13 cellular contexts compared by ENCODE assay signal in the genomic region with DNA sequence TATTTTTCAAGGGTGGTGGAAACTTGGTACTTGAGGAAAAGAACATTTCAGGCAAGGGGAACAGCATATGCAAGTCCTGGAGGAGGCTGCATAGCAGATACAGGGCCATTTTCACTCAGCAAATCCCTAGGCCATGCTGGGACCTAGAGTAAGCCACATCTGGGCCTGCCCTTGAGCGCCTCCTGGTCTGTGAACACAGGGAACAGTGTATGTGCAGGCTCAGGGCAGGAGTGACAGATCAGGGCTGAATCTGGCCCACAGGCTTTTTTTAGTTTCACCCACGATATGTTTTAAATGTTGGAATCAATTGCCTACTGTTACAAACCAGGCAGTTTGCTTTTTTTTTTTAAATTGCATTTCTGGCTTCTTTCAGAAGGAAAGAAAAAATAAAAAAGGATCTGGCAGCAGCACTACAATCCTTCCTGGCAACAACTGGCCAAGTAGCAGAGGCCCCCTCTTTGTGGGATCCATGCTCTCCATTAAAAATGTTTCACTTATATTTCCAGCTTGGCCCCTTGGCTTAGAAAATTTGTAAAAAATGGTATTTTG. TPM values are rescaled to one million over a fixed set of nuclear protein-coding genes. Genes with fewer than 3 reads are reported as not detected.
DNase-seq lines count a peak whose midpoint lies in the region; TF ChIP-seq lines count a peak whose summit lies in the region.
"Had no signal": no experiment of that assay in that cellular context is flagged by ENCODE, and none has a peak within 500 bp of the region (broad histone marks: within the 10 kb centered on the region; RNA-seq: fewer than 3 reads in every experiment).

No MANE protein-coding gene starts in this region.

- WGBS in testis, 2 donors: 63 to 75% methylated on average over 2 of the region's 2 CpGs

- TF ChIP-seq POLR2A in testis (IDR thresholded peaks at IDR 0.05): no peak

- H3K27me3 ChIP-seq in testis: no peaks in the 10 kb centered on the region
- H3K27me3 ChIP-seq: thyroid gland had no signal

- peaks cover 4% of the 10 kb centered on the region for H3K4me1 ChIP-seq in testis

- H3K4me3 Mint-ChIP-seq in activated CD4-positive, alpha-beta T cell treated with anti-CD3 and anti-CD28 coated beads, Interleukin-2, amount 10 ng/mL, durations not matched to agents 24 days and 14 days: peak overlapping the region; percentile 81

- H3K27ac ChIP-seq in testis: no peak overlapping the region
- H3K27ac ChIP-seq: esophagus squamous epithelium, thyroid gland had no signal

- H3K4me3 ChIP-seq in choroid plexus epithelial cell (ENCODE audit: low read depth, low read length): no peak overlapping the region
- no peak overlapping the region for H3K4me3 ChIP-seq in retinal pigment epithelial cell (ENCODE audit: low read length)
- H3K4me3 ChIP-seq in testis: no peak overlapping the region
- H3K4me3 ChIP-seq: esophagus squamous epithelium, thyroid gland had no signal

- peak; percentile 22 for TF ChIP-seq CTCF in choroid plexus epithelial cell (conservative IDR thresholded peaks at IDR 0.05; ENCODE audit: low read depth, low read length)
- TF ChIP-seq CTCF in retinal pigment epithelial cell (conservative IDR thresholded peaks at IDR 0.05; ENCODE audit: low read depth, low read length): peak; percentile 28
- TF ChIP-seq CTCF in testis (IDR thresholded peaks at IDR 0.05): no peak

- H3K9me3 Mint-ChIP-seq in activated CD4-positive, alpha-beta T cell treated with anti-CD3 and anti-CD28 coated beads, Interleukin-2, amount 10 ng/mL, durations not matched to agents 24 days and 14 days: no peaks in the 10 kb centered on the region
- H3K9me3 Mint-ChIP-seq: activated T-helper 2 cell treated with anti-CD3 and anti-CD28 coated beads, Interferon-gamma antibody, Interleukin-2, Interleukin-4, amounts not matched to agents 10 μg/mL and 5 μg/mL and 100 μg/mL, durations not matched to agents 14 hours and 24 hours and 36 hours had no signal

- DNase-seq in activated CD4-positive, alpha-beta T cell treated with anti-CD3 and anti-CD28 coated beads, Interleukin-2, amount 10 ng/mL, durations not matched to agents 24 days and 14 days: no peak
- DNase-seq in activated CD4-positive, alpha-beta T cell treated with anti-CD3 and anti-CD28 coated beads, Interleukin-2, amount 50 U/mL, for 1 hour: no peak
- peak; percentile 23 for DNase-seq in NCI-H82 treated with DMSO at 0.1 percent for 48 hours (lab: John Stamatoyannopoulos, UW; ENCODE audit: unreplicated experiment)
- DNase-seq in choroid plexus epithelial cell (ENCODE audit: low read depth): no peak
- DNase-seq in retinal pigment epithelial cell (ENCODE audit: low read depth): no peak
- no peak for DNase-seq in SKM-1 (lab: John Stamatoyannopoulos, UW; ENCODE audit: unreplicated experiment)
- no peak for DNase-seq in testis
- DNase-seq in NCI-H2171 (lab: John Stamatoyannopoulos, UW): no peak
- DNase-seq: esophagus squamous epithelium, NCI-H2107, thyroid gland had no signal

- H3K9me3 ChIP-seq in testis: no peaks in the 10 kb centered on the region
- H3K9me3 ChIP-seq: esophagus squamous epithelium, thyroid gland had no signal

- H3K36me3 ChIP-seq in testis (ENCODE audit: low read depth, missing control alignments): no peaks in the 10 kb centered on the region
- H3K36me3 ChIP-seq: esophagus squamous epithelium, thyroid gland had no signal

- intact Hi-C loops in activated CD4-positive, alpha-beta T cell treated with anti-CD3 and anti-CD28 coated beads, Interleukin-2, amount 10 ng/mL, durations not matched to agents 24 days and 14 days (cut with micrococcal nuclease): no loop called here
- intact Hi-C loops in testis (cut with DNase I; ENCODE audit: low total_unique reads): no loop called here

- H3K27me3 Mint-ChIP-seq in activated CD4-positive, alpha-beta T cell treated with anti-CD3 and anti-CD28 coated beads, Interleukin-2, amount 10 ng/mL, durations not matched to agents 24 days and 14 days: peaks cover 38% of the 10 kb centered on the region

- no peaks in the 10 kb centered on the region for H3K36me3 Mint-ChIP-seq in activated CD4-positive, alpha-beta T cell treated with anti-CD3 and anti-CD28 coated beads, Interleukin-2, amount 10 ng/mL, durations not matched to agents 24 days and 14 days (ENCODE audit: low read depth)

- H3K27ac Mint-ChIP-seq in activated CD4-positive, alpha-beta T cell treated with anti-CD3 and anti-CD28 coated beads, Interleukin-2, amount 10 ng/mL, durations not matched to agents 24 days and 14 days: no peak overlapping the region
- H3K27ac Mint-ChIP-seq: activated T-helper 2 cell treated with anti-CD3 and anti-CD28 coated beads, Interferon-gamma antibody, Interleukin-2, Interleukin-4, amounts not matched to agents 10 μg/mL and 5 μg/mL and 100 μg/mL, durations not matched to agents 14 hours and 24 hours and 36 hours had no signal

- H3K4me1 Mint-ChIP-seq in activated CD4-positive, alpha-beta T cell treated with anti-CD3 and anti-CD28 coated beads, Interleukin-2, amount 10 ng/mL, durations not matched to agents 24 days and 14 days: peaks cover 11% of the 10 kb centered on the region

RNA-seq across cellular contexts. Expression of gene TMEM145, which starts 1.4 kb away (rescaled TPM):
- total RNA-seq in activated CD4-positive, alpha-beta T cell treated with anti-CD3 and anti-CD28 coated beads, Interleukin-2, amount 10 ng/mL, durations not matched to agents 24 days and 14 days: 0.78 and 0.82 TPM in 2 replicates
- total RNA-seq in testis: 10 to 100 TPM in 1 of 2 donors, 1 to 10 TPM in 1; 7.2 to 12.3 TPM
- polyA plus RNA-seq in testis (ENCODE audit: insufficient read depth, low read depth, low replicate concordance): 6.9 TPM
- total RNA-seq: esophagus squamous epithelium had no signal
- polyA plus RNA-seq: AG04450 had no signal

RNA-seq across cellular contexts. Expression of gene PAFAH1B3, which starts 9.3 kb away (rescaled TPM):
- 49.1 and 50.4 TPM in 2 replicates for total RNA-seq in activated CD4-positive, alpha-beta T cell treated with anti-CD3 and anti-CD28 coated beads, Interleukin-2, amount 10 ng/mL, durations not matched to agents 24 days and 14 days
- total RNA-seq in testis: 10 to 100 TPM; 50.7 to 66.7 TPM
- polyA plus RNA-seq in testis (ENCODE audit: insufficient read depth, low read depth, low replicate concordance): 45.1 TPM

RNA-seq across cellular contexts. Expression of gene PRR19, which starts 9.8 kb away (rescaled TPM):
- total RNA-seq in activated CD4-positive, alpha-beta T cell treated with anti-CD3 and anti-CD28 coated beads, Interleukin-2, amount 10 ng/mL, durations not matched to agents 24 days and 14 days: 1.3 and 1.6 TPM in 2 replicates
- 10 to 100 TPM; 16.8 to 18.3 TPM for total RNA-seq in testis
- 37.4 TPM for polyA plus RNA-seq in testis (ENCODE audit: insufficient read depth, low read depth, low replicate concordance)

RNA-seq across cellular contexts. Expression of gene MEGF8, which starts 13.7 kb away (rescaled TPM):
- total RNA-seq in activated CD4-positive, alpha-beta T cell treated with anti-CD3 and anti-CD28 coated beads, Interleukin-2, amount 10 ng/mL, durations not matched to agents 24 days and 14 days: 8.4 and 9.1 TPM in 2 replicates
- total RNA-seq in testis: 10 to 100 TPM; 26.9 to 27.3 TPM
- 18.8 TPM for polyA plus RNA-seq in testis (ENCODE audit: insufficient read depth, low read depth, low replicate concordance)

RNA-seq across cellular contexts. Expression of gene CIC, which starts 42.6 kb away (rescaled TPM):
- total RNA-seq in activated CD4-positive, alpha-beta T cell treated with anti-CD3 and anti-CD28 coated beads, Interleukin-2, amount 10 ng/mL, durations not matched to agents 24 days and 14 days: 61.2 and 65.6 TPM in 2 replicates
- 100 to 1,000 TPM; 163 to 181 TPM for total RNA-seq in testis
- 95.6 TPM for polyA plus RNA-seq in testis (ENCODE audit: insufficient read depth, low read depth, low replicate concordance)

Comparison
In these comparisons a context has a peak if more than half of its experiments do, and no peak if none do; other contexts are left out.
1. CTCF ChIP-seq: peak in choroid plexus epithelial cell (single experiment) and retinal pigment epithelial cell (single experiment); none in testis (0 of 3).